18 cellular contexts compared by ENCODE assay signal in genomic region chr10:21176934-21177480, GRCh38.
DNase-seq lines count a peak whose midpoint lies in the region; ATAC-seq and TF ChIP-seq lines count a peak whose summit lies in the region.
"Had no signal": no experiment of that assay in that cellular context is flagged by ENCODE, and none has a peak within 500 bp of the region (broad histone marks: within the 10 kb centered on the region; RNA-seq: fewer than 3 reads in every experiment).

No MANE protein-coding gene starts in this region.

- H3K4me3 ChIP-seq in neural progenitor cell (no peak overlapping the region), GM23248 (no peak overlapping the region)
- H3K4me3 ChIP-seq: HAP-1 had no signal

- H3K27ac Mint-ChIP-seq in neural progenitor cell, result peak overlapping the region; percentile 85

- H3K9ac ChIP-seq in neural progenitor cell, result no peak overlapping the region
- H3K9ac ChIP-seq in GM23248, result no peak overlapping the region

- H3K27ac ChIP-seq in neural progenitor cell, result no peak overlapping the region
- H3K27ac ChIP-seq in GM23248, result no peak overlapping the region
- H3K27ac ChIP-seq: RWPE1 had no signal

- H3K27me3 Mint-ChIP-seq in neural progenitor cell (ENCODE audit: insufficient read depth, low read depth), result peaks cover 6% of the 10 kb centered on the region

- H3K27me3 ChIP-seq in neural progenitor cell, result no peaks in the 10 kb centered on the region
- H3K27me3 ChIP-seq in GM23248 (replicated peaks; ENCODE audit: insufficient read depth), result peaks cover 31% of the 10 kb centered on the region

- H3F3A ChIP-seq in neural progenitor cell (ENCODE audit: low read depth) (peaks cover 37% of the 10 kb centered on the region), GM23248 (ENCODE audit: insufficient read depth) (no peaks in the 10 kb centered on the region)

- H3K9me3 Mint-ChIP-seq in neural progenitor cell, result peaks cover 27% of the 10 kb centered on the region

- in situ Hi-C loops in G401 (cut with HindIII; ENCODE audit: low sequenced_read_pairs), result no loop called here
- in situ Hi-C loops in GM23248 (cut with MboI), result no loop called here

- H3K36me3 ChIP-seq in neural progenitor cell (no peaks in the 10 kb centered on the region), GM23248 (ENCODE audit: low read depth) (no peaks in the 10 kb centered on the region)
- H3K36me3 ChIP-seq: HAP-1 had no signal

- H3K4me2 ChIP-seq in neural progenitor cell, result no peak overlapping the region
- no peak overlapping the region for H3K4me2 ChIP-seq in GM23248 (ENCODE audit: unreplicated experiment)

- ATAC-seq in GM19023 (IDR thresholded peaks at IDR 0.05; ENCODE audit: unreplicated experiment) (no peak), HG03095 (IDR thresholded peaks at IDR 0.05; ENCODE audit: unreplicated experiment) (no peak)

- no peak for TF ChIP-seq CTCF in neural progenitor cell (IDR thresholded peaks at IDR 0.05)

- DNase-seq in G401 (ENCODE audit: low spot score) (peak; percentile 82), cerebellar cortex (ENCODE audit: low spot score) (peak; percentile 78), neural progenitor cell (ENCODE audit: low spot score) (no peak), GM23248 (no peak)
- DNase-seq: AML-193, DMS79, NCI-H1105 treated with DMSO at 0.1 percent for 48 hours, NCI-H1694 treated with DMSO at 0.1 percent for 48 hours, NCI-H2107, NCI-H226, NCI-H524, NCI-H82, T-helper 2 cell had no signal

- peaks cover 46% of the 10 kb centered on the region for H3K4me1 Mint-ChIP-seq in neural progenitor cell

- no peak for TF ChIP-seq EP300 in Ishikawa (IDR thresholded peaks at IDR 0.05; ENCODE audit: borderline replicate concordance)

- H3K36me3 Mint-ChIP-seq in neural progenitor cell, result peaks cover 13% of the 10 kb centered on the region

- WGBS in GM23248 (ENCODE audit: low coverage in 1 of 2, low lambda C conversion rate in 2 of 2, missing lambda C conversion rate in 2 of 2), 2 experiments, result 69 to 84% methylated on average over 6 of the region's 6 CpGs

- H3K9me3 ChIP-seq in neural progenitor cell (ENCODE audit: low read depth) (no peaks in the 10 kb centered on the region), GM23248 (ENCODE audit: low read depth) (no peaks in the 10 kb centered on the region)
- H3K9me3 ChIP-seq: HAP-1 had no signal

- TF ChIP-seq RAD21 in Ishikawa (IDR thresholded peaks at IDR 0.05; ENCODE audit: low read depth), result no peak

- no peaks in the 10 kb centered on the region for H3K9me2 ChIP-seq in GM23248 (ENCODE audit: insufficient read depth)

- H3K4me3 Mint-ChIP-seq in neural progenitor cell, result no peak overlapping the region

- H3K79me2 ChIP-seq in neural progenitor cell (ENCODE audit: low read depth) (peaks cover 29% of the 10 kb centered on the region), GM23248 (ENCODE audit: insufficient read depth) (no peaks in the 10 kb centered on the region)

- H2AFZ ChIP-seq in neural progenitor cell (replicated peaks) (no peak overlapping the region), GM23248 (no peak overlapping the region)

- peaks cover 2% of the 10 kb centered on the region for H4K20me1 ChIP-seq in neural progenitor cell (ENCODE audit: low read depth)
- no peaks in the 10 kb centered on the region for H4K20me1 ChIP-seq in GM23248 (ENCODE audit: insufficient read depth)

- H3K4me1 ChIP-seq in neural progenitor cell (peaks cover 23% of the 10 kb centered on the region), GM23248 (ENCODE audit: insufficient read depth) (no peaks in the 10 kb centered on the region)

TF ChIP-seq in Ishikawa, 13 proteins besides CTCF, POLR2A, EP300 and RAD21:
- TF ChIP-seq USF1 (IDR thresholded peaks at IDR 0.05) (peak; percentile 86), CREB1 (IDR thresholded peaks at IDR 0.05; ENCODE audit: low read depth) (no peak)

Comparison
In these comparisons a context has a peak if more than half of its experiments do, and no peak if none do; other contexts are left out.
1. DNase-seq: peak in G401 (single experiment) and cerebellar cortex (single experiment); none in neural progenitor cell (single experiment) and GM23248 (single experiment).